ENCODE assay signal across 19 cellular contexts in genomic region chr2:122999258-122999657, GRCh38.
DNase-seq lines count a peak whose midpoint lies in the region; ATAC-seq and TF ChIP-seq lines count a peak whose summit lies in the region.
"Had no signal": no experiment of that assay in that cellular context is flagged by ENCODE, and none has a peak within 500 bp of the region (broad histone marks: within the 10 kb centered on the region; RNA-seq: fewer than 3 reads in every experiment).

No MANE protein-coding gene starts in this region.

- TF ChIP-seq CTCF in PC-9 (conservative IDR thresholded peaks at IDR 0.05) (no peak), mesothelial cell of epicardium (IDR thresholded peaks at IDR 0.05; ENCODE audit: unreplicated experiment) (no peak)

- POLR2A ChIA-PET in activated CD4-positive, alpha-beta T cell treated with anti-CD3 and anti-CD28 coated beads for 36 hours (lab: Charles Lee), result no interaction called here
- POLR2A ChIA-PET in PC-9 (lab: Charles Lee; ENCODE audit: unreplicated experiment), result no interaction called here

- BruUV-seq in PC-9 (replicated peaks; lab: Mats Ljungman, UMichigan), result no TSS peak

- H3K27ac Mint-ChIP-seq in activated CD4-positive, alpha-beta T cell treated with anti-CD3 and anti-CD28 coated beads for 36 hours, result no peak overlapping the region
- H3K27ac Mint-ChIP-seq in mesothelial cell of epicardium, result no peak overlapping the region
- H3K27ac Mint-ChIP-seq: CD4-positive, alpha-beta memory T cell had no signal

- no peaks in the 10 kb centered on the region for H3K9me3 ChIP-seq in PC-9 (ENCODE audit: insufficient read depth, low read depth)
- H3K9me3 ChIP-seq: BE2C had no signal

- H3K4me3 ChIP-seq in PC-9, result no peak overlapping the region

- no peaks in the 10 kb centered on the region for H3K27me3 ChIP-seq in PC-9 (ENCODE audit: insufficient read depth, low read depth)
- H3K27me3 ChIP-seq: BE2C had no signal

- H3K4me1 Mint-ChIP-seq in activated CD4-positive, alpha-beta T cell treated with anti-CD3 and anti-CD28 coated beads for 36 hours, result no peaks in the 10 kb centered on the region
- H3K4me1 Mint-ChIP-seq in mesothelial cell of epicardium, result peaks cover 5% of the 10 kb centered on the region
- H3K4me1 Mint-ChIP-seq: CD4-positive, alpha-beta memory T cell had no signal

- no peak overlapping the region for H3K27ac ChIP-seq in PC-9
- H3K27ac ChIP-seq: 22Rv1 had no signal

- H3K9me3 Mint-ChIP-seq in activated CD4-positive, alpha-beta T cell treated with anti-CD3 and anti-CD28 coated beads for 36 hours (ENCODE audit: low read depth), result peaks cover 21% of the 10 kb centered on the region
- H3K9me3 Mint-ChIP-seq in mesothelial cell of epicardium, result peaks cover 11% of the 10 kb centered on the region

- peak overlapping the region; percentile 19; the same call in 1 of the 2 replicates for H3K4me2 ChIP-seq in PC-9

- no peaks in the 10 kb centered on the region for H3K79me2 ChIP-seq in PC-9 (ENCODE audit: low read depth)

- intact Hi-C loops in activated CD4-positive, alpha-beta T cell treated with anti-CD3 and anti-CD28 coated beads for 36 hours (cut with DNase I, micrococcal nuclease), result no loop called here
- intact Hi-C loops in PC-9 (cut with micrococcal nuclease; ENCODE audit: unreplicated experiment), result no loop called here

- H2AFZ ChIP-seq in PC-9, result peak overlapping the region; percentile 49; the same call in 1 of the 2 replicates

- no peak for DNase-seq in activated CD4-positive, alpha-beta T cell treated with anti-CD3 and anti-CD28 coated beads for 36 hours
- DNase-seq in activated CD4-positive, alpha-beta T cell treated with anti-CD3 and anti-CD28 coated beads, Interleukin-2, amount 50 U/mL, for 1 hour, result no peak
- DNase-seq in PC-9 (no peak), NCI-H187 (lab: John Stamatoyannopoulos, UW) (no peak), mesothelial cell of epicardium (ENCODE audit: low spot score in 2 of 2, unreplicated experiment in 2 of 2) (no peak)
- DNase-seq in stimulated activated naive CD4-positive, alpha-beta T cell (lab: John Stamatoyannopoulos, UW), result no peak
- DNase-seq: BE2C; CD4-positive, alpha-beta memory T cell; DMS79 treated with DMSO at 0.1 percent for 48 hours; KG1; NCI-H1436; NCI-H2081 treated with DMSO at 0.1 percent for 48 hours; NCI-H510A; NCI-H774 had no signal

- no peaks in the 10 kb centered on the region for H3K36me3 Mint-ChIP-seq in activated CD4-positive, alpha-beta T cell treated with anti-CD3 and anti-CD28 coated beads for 36 hours (ENCODE audit: low read depth)
- H3K36me3 Mint-ChIP-seq in mesothelial cell of epicardium, result no peaks in the 10 kb centered on the region
- H3K36me3 Mint-ChIP-seq: CD4-positive, alpha-beta memory T cell had no signal

- no peaks in the 10 kb centered on the region for H3K36me3 ChIP-seq in PC-9 (ENCODE audit: low read depth)
- H3K36me3 ChIP-seq: BE2C had no signal

- no peaks in the 10 kb centered on the region for H3K9me2 ChIP-seq in PC-9 (ENCODE audit: insufficient read depth)

- no peaks in the 10 kb centered on the region for H3F3A ChIP-seq in PC-9 (ENCODE audit: insufficient read depth, low read depth)

- H3K4me3 Mint-ChIP-seq in activated CD4-positive, alpha-beta T cell treated with anti-CD3 and anti-CD28 coated beads for 36 hours, result no peak overlapping the region
- no peak overlapping the region for H3K4me3 Mint-ChIP-seq in mesothelial cell of epicardium
- H3K4me3 Mint-ChIP-seq: CD4-positive, alpha-beta memory T cell had no signal

- no peaks in the 10 kb centered on the region for H3K4me1 ChIP-seq in PC-9 (replicated peaks; ENCODE audit: insufficient read depth)
- H3K4me1 ChIP-seq: BE2C had no signal

- H3K27me3 Mint-ChIP-seq in activated CD4-positive, alpha-beta T cell treated with anti-CD3 and anti-CD28 coated beads for 36 hours, result no peaks in the 10 kb centered on the region
- H3K27me3 Mint-ChIP-seq in mesothelial cell of epicardium (ENCODE audit: low read depth), result no peaks in the 10 kb centered on the region
- H3K27me3 Mint-ChIP-seq: CD4-positive, alpha-beta memory T cell had no signal

- ATAC-seq in activated CD4-positive, alpha-beta T cell treated with anti-CD3 and anti-CD28 coated beads for 36 hours, result peak; percentile 33
- ATAC-seq in HG03039 (IDR thresholded peaks at IDR 0.05; ENCODE audit: unreplicated experiment) (peak; percentile 68), GM21723 (IDR thresholded peaks at IDR 0.05; ENCODE audit: unreplicated experiment) (no peak)
- ATAC-seq: HepG2, Panc1 had no signal

- H4K20me1 ChIP-seq in PC-9 (ENCODE audit: insufficient read depth), result no peaks in the 10 kb centered on the region

- CTCF ChIA-PET in activated CD4-positive, alpha-beta T cell treated with anti-CD3 and anti-CD28 coated beads for 36 hours (lab: Charles Lee), result no interaction called here
- CTCF ChIA-PET in PC-9 (lab: Charles Lee), result no interaction called here
